Comparison of ENCODE assay signal across 9 cellular contexts in genomic region chr13:99506632-99507031, GRCh38. TPM values are rescaled to one million over a fixed set of nuclear protein-coding genes. Genes with fewer than 3 reads are reported as not detected.
DNase-seq lines count a peak whose midpoint lies in the region; ATAC-seq and TF ChIP-seq lines count a peak whose summit lies in the region.
"Had no signal": no experiment of that assay in that cellular context is flagged by ENCODE, and none has a peak within 500 bp of the region (broad histone marks: within the 10 kb centered on the region; RNA-seq: fewer than 3 reads in every experiment).

No MANE protein-coding gene starts in this region.

- peak overlapping the region; percentile 63 for H3K27ac ChIP-seq in smooth muscle cell (ENCODE audit: low read depth)
- H3K27ac ChIP-seq in CD4-positive, alpha-beta T cell (ENCODE audit: low read depth, low read length) = no peak overlapping the region

- no peaks in the 10 kb centered on the region for H3F3A ChIP-seq in smooth muscle cell (ENCODE audit: low read depth)

- peak overlapping the region; percentile 6 for H3K9ac ChIP-seq in smooth muscle cell (ENCODE audit: low read depth)

- TF ChIP-seq CTCF in smooth muscle cell (IDR thresholded peaks at IDR 0.05; ENCODE audit: borderline replicate concordance, insufficient read depth, poor library complexity, severe bottlenecking) = no peak
- no peak for TF ChIP-seq CTCF in CD4-positive, alpha-beta T cell (IDR thresholded peaks at IDR 0.05)

- H3K4me3 Mint-ChIP-seq in activated T-cell treated with anti-CD3 and anti-CD28 coated beads, Interleukin-2, amount 50 U/mL, for 4 hours = peak overlapping the region; percentile 11
- H3K4me3 Mint-ChIP-seq in activated CD4-positive, alpha-beta T cell treated with anti-CD3 and anti-CD28 coated beads for 36 hours = no peak overlapping the region
- H3K4me3 Mint-ChIP-seq in CD4-positive, alpha-beta T cell = no peak overlapping the region

- no peaks in the 10 kb centered on the region for H3K36me3 ChIP-seq in smooth muscle cell (ENCODE audit: low read depth)

- no peak overlapping the region for H2AFZ ChIP-seq in smooth muscle cell (ENCODE audit: low read depth)

- POLR2A ChIA-PET in activated CD4-positive, alpha-beta T cell treated with anti-CD3 and anti-CD28 coated beads for 36 hours (lab: Charles Lee) = no interaction called here
- POLR2A ChIA-PET in CD4-positive, alpha-beta T cell (lab: Charles Lee) = interaction anchor here (0.5 kb wide), 1 partner anchor 121 kb away, joined by 3 read pairs; no protein-coding TSS in a partner anchor

- no peaks in the 10 kb centered on the region for H3K9me3 Mint-ChIP-seq in activated T-cell treated with anti-CD3 and anti-CD28 coated beads, Interleukin-2, amount 50 U/mL, for 4 hours
- H3K9me3 Mint-ChIP-seq in activated CD4-positive, alpha-beta T cell treated with anti-CD3 and anti-CD28 coated beads for 36 hours (ENCODE audit: low read depth) = peaks cover 9% of the 10 kb centered on the region
- no peaks in the 10 kb centered on the region for H3K9me3 Mint-ChIP-seq in CD4-positive, alpha-beta T cell

- H3K27me3 ChIP-seq in smooth muscle cell (ENCODE audit: low read depth) = no peaks in the 10 kb centered on the region
- H3K27me3 ChIP-seq in CD4-positive, alpha-beta T cell (ENCODE audit: control insufficient read depth, insufficient read depth, low read length) = no peaks in the 10 kb centered on the region

- DNase-seq in activated T-cell treated with anti-CD3 and anti-CD28 coated beads, Interleukin-2, amount 50 U/mL, for 4 hours = no peak
- no peak for DNase-seq in activated T-cell treated with anti-CD3 and anti-CD28 coated beads, Interleukin-2, amount 50 U/mL, for 48 hours
- DNase-seq in SKM-1 (lab: John Stamatoyannopoulos, UW; ENCODE audit: unreplicated experiment) = peak; percentile 65
- no peak for DNase-seq in smooth muscle cell (lab: John Stamatoyannopoulos, UW; ENCODE audit: unreplicated experiment)
- DNase-seq in activated CD4-positive, alpha-beta T cell treated with anti-CD3 and anti-CD28 coated beads for 36 hours = no peak
- no peak for DNase-seq in stimulated activated CD4-positive, alpha-beta T cell treated with anti-CD3 and anti-CD28 coated beads, Interleukin-4, amount 100 ng/mL, for 24 hours
- DNase-seq in CD4-positive, alpha-beta T cell = no peak
- DNase-seq: NCI-H748 treated with DMSO at 0.1 percent for 48 hours had no signal

- intact Hi-C loops in activated CD4-positive, alpha-beta T cell treated with anti-CD3 and anti-CD28 coated beads for 36 hours (cut with DNase I, micrococcal nuclease) = loop anchor here (1.0 to 10.0 kb wide), 2 partner anchors 64 to 332 kb away; no protein-coding TSS in a partner anchor
- intact Hi-C loops in CD4-positive, alpha-beta T cell (cut with DNase I, micrococcal nuclease) = loop anchor here (1.0 to 10.0 kb wide), 3 partner anchors 64 to 212 kb away; no protein-coding TSS in a partner anchor

- no peaks in the 10 kb centered on the region for H3K9me3 ChIP-seq in smooth muscle cell (replicated peaks; ENCODE audit: low read depth)
- peaks cover 9% of the 10 kb centered on the region for H3K9me3 ChIP-seq in CD4-positive, alpha-beta T cell (ENCODE audit: control insufficient read depth, low read length)

- H4K20me1 ChIP-seq in smooth muscle cell (ENCODE audit: low read depth) = peaks cover 96% of the 10 kb centered on the region

- H3K4me3 ChIP-seq in smooth muscle cell = no peak overlapping the region

- H3K4me1 ChIP-seq in smooth muscle cell (ENCODE audit: low read depth) = peaks cover 17% of the 10 kb centered on the region

- H3K27ac Mint-ChIP-seq in activated CD4-positive, alpha-beta T cell treated with anti-CD3 and anti-CD28 coated beads for 36 hours = no peak overlapping the region
- H3K27ac Mint-ChIP-seq in CD4-positive, alpha-beta T cell = no peak overlapping the region

- CTCF ChIA-PET in activated CD4-positive, alpha-beta T cell treated with anti-CD3 and anti-CD28 coated beads for 36 hours (lab: Charles Lee) = interaction anchor here (0.5 to 6.5 kb wide), 14 partner anchors 9 to 1011 kb away, joined by 3 to 62 read pairs (median 4); no protein-coding TSS in a partner anchor
- CTCF ChIA-PET in CD4-positive, alpha-beta T cell (lab: Charles Lee) = interaction anchor here (1.0 to 3.1 kb wide), 3 partner anchors 33 to 70 kb away, joined by 3 to 13 read pairs (median 6); no protein-coding TSS in a partner anchor

- no peaks in the 10 kb centered on the region for H3K27me3 Mint-ChIP-seq in activated T-cell treated with anti-CD3 and anti-CD28 coated beads, Interleukin-2, amount 50 U/mL, for 4 hours (ENCODE audit: low read depth)
- no peaks in the 10 kb centered on the region for H3K27me3 Mint-ChIP-seq in activated CD4-positive, alpha-beta T cell treated with anti-CD3 and anti-CD28 coated beads for 36 hours
- H3K27me3 Mint-ChIP-seq in CD4-positive, alpha-beta T cell = no peaks in the 10 kb centered on the region

- H3K4me2 ChIP-seq in smooth muscle cell = no peak overlapping the region

- H3K36me3 Mint-ChIP-seq in activated T-cell treated with anti-CD3 and anti-CD28 coated beads, Interleukin-2, amount 50 U/mL, for 4 hours (ENCODE audit: insufficient read depth) = peaks cover 37% of the 10 kb centered on the region
- peaks cover 50% of the 10 kb centered on the region for H3K36me3 Mint-ChIP-seq in activated CD4-positive, alpha-beta T cell treated with anti-CD3 and anti-CD28 coated beads for 36 hours (ENCODE audit: low read depth)
- peaks cover 62% of the 10 kb centered on the region for H3K36me3 Mint-ChIP-seq in CD4-positive, alpha-beta T cell (ENCODE audit: low read depth)

- WGBS in smooth muscle cell (ENCODE audit: low lambda C conversion rate) = 80% methylated on average over 2 of the region's 2 CpGs

- peaks cover 100% of the 10 kb centered on the region for H3K79me2 ChIP-seq in smooth muscle cell (ENCODE audit: low read depth)

- H3K4me1 Mint-ChIP-seq in activated T-cell treated with anti-CD3 and anti-CD28 coated beads, Interleukin-2, amount 50 U/mL, for 4 hours (ENCODE audit: low read depth) = peaks cover 80% of the 10 kb centered on the region
- peaks cover 71% of the 10 kb centered on the region for H3K4me1 Mint-ChIP-seq in activated CD4-positive, alpha-beta T cell treated with anti-CD3 and anti-CD28 coated beads for 36 hours
- peaks cover 87% of the 10 kb centered on the region for H3K4me1 Mint-ChIP-seq in CD4-positive, alpha-beta T cell (ENCODE audit: low read depth)

- no peak for ATAC-seq in activated T-cell treated with anti-CD3 and anti-CD28 coated beads, Interleukin-2, amount 50 U/mL, for 4 hours
- peak; percentile 90 for ATAC-seq in HG02981 (IDR thresholded peaks at IDR 0.05; ENCODE audit: unreplicated experiment)
- ATAC-seq in activated CD4-positive, alpha-beta T cell treated with anti-CD3 and anti-CD28 coated beads for 36 hours = no peak
- ATAC-seq in CD4-positive, alpha-beta T cell (ENCODE audit: poor library complexity) = no peak

RNA-seq across cellular contexts. Expression of gene TM9SF2, which starts 5.4 kb away (rescaled TPM):
- total RNA-seq in activated T-cell treated with anti-CD3 and anti-CD28 coated beads, Interleukin-2, amount 50 U/mL, for 4 hours = 10 to 100 TPM; 54.5 to 55.8 (median 55.3) TPM
- 272 and 332 TPM in 2 replicates for total RNA-seq in smooth muscle cell
- 170 and 195 TPM in 2 replicates for polyA plus RNA-seq in smooth muscle cell
- total RNA-seq in activated CD4-positive, alpha-beta T cell treated with anti-CD3 and anti-CD28 coated beads for 36 hours = 10 to 100 TPM; 51.8 to 53.4 TPM
- 10 to 100 TPM; 37.2 to 38.2 TPM for total RNA-seq in CD4-positive, alpha-beta T cell
